In genomic region chr16:67000384-67001158, GRCh38 we compare ENCODE assay signal across 8 cellular contexts. TPM values are rescaled to one million over a fixed set of nuclear protein-coding genes. Genes with fewer than 3 reads are reported as not detected.
DNase-seq lines count a peak whose midpoint lies in the region; ATAC-seq and TF ChIP-seq lines count a peak whose summit lies in the region.

No MANE protein-coding gene starts in this region.

- TF ChIP-seq CTCF in dorsolateral prefrontal cortex (IDR thresholded peaks at IDR 0.05 in 54 of 56, conservative IDR thresholded peaks at IDR 0.05 in 2 of 56; ENCODE audit: low read depth in 1 of 56, partially characterized antibody in 56 of 56): peak in 1 of 56 donors; percentile 4

- H3K4me3 ChIP-seq in dorsolateral prefrontal cortex: peak overlapping the region; percentile 53 to 96 (median 81)

- H3K27me3 ChIP-seq in dorsolateral prefrontal cortex: no peaks in the 10 kb centered on the region

- ATAC-seq in GM18858 (IDR thresholded peaks at IDR 0.05; ENCODE audit: unreplicated experiment): no peak

- DNase-seq in DMS153 treated with DMSO at 0.1 percent for 48 hours (lab: John Stamatoyannopoulos, UW; ENCODE audit: unreplicated experiment): peak; percentile 44
- DNase-seq in NCI-H1092 treated with DMSO at 0.1 percent for 48 hours (lab: John Stamatoyannopoulos, UW): peak; percentile 46
- peak; percentile 26 to 27 for DNase-seq in activated CD4-positive, alpha-beta T cell treated with anti-CD3 and anti-CD28 coated beads, Interleukin-2, amount 50 U/mL, for 24 hours (ENCODE audit: low read depth in 1 of 2, low spot score in 1 of 2)
- DNase-seq in dorsolateral prefrontal cortex: peak; percentile 62 to 80 (median 73)
- DNase-seq in medulla oblongata (ENCODE audit: extremely low spot score): peak; percentile 43
- DNase-seq in stimulated activated CD8-positive, alpha-beta memory T cell treated with anti-CD3 and anti-CD28 coated beads, Interleukin-15, amount 100 ng/mL, for 1 hour (ENCODE audit: low read depth): peak; percentile 14
- no peak for DNase-seq in posterior vena cava (ENCODE audit: low spot score)

- intact Hi-C loops in dorsolateral prefrontal cortex (cut with DNase I): loop anchor here in 1 of 2 donors (2.0 kb wide), 1 partner anchor 28 kb away; the partner anchor contains the start of gene CBFB
- intact Hi-C loops in posterior vena cava (cut with DNase I): no loop called here

- H3K27ac ChIP-seq in dorsolateral prefrontal cortex: peak overlapping the region; percentile 77 to 100 (median 98)

RNA-seq across cellular contexts. Expression of gene CES4A, which starts 12.2 kb away (rescaled TPM):
- total RNA-seq in dorsolateral prefrontal cortex: 100 to 1,000 TPM in 75 of 120 experiments, 10 to 100 TPM in 45; 46.0 to 216 (median 110) TPM
- total RNA-seq in posterior vena cava: 1 to 10 TPM; 2.8 to 7.4 TPM

RNA-seq across cellular contexts. Expression of gene CBFB, which starts 28.4 kb away (rescaled TPM):
- total RNA-seq in dorsolateral prefrontal cortex (10 to 100 TPM; 16.0 to 71.3 (median 36.7) TPM), posterior vena cava (10 to 100 TPM; 39.7 to 42.0 TPM)

RNA-seq across cellular contexts. Expression of gene CES3, which starts 39.5 kb away (rescaled TPM):
- total RNA-seq in dorsolateral prefrontal cortex (10 to 100 TPM in 6 of 120 experiments, 1 to 10 TPM in 114; 1.3 to 16.1 (median 5.8) TPM), posterior vena cava (1 to 10 TPM in 1 of 2 donors, under 1 TPM in 1; 0.10 to 1.3 TPM)

Comparison
In these comparisons a context has a peak if more than half of its experiments do, and no peak if none do; other contexts are left out.
1. RNA of gene CES4A, which starts 12.2 kb away (total RNA-seq): 46.0 to 216 TPM in dorsolateral prefrontal cortex; 2.8 to 7.4 TPM in posterior vena cava; every median in the first group is over 4 times any median in the second.